16 cellular contexts compared by ENCODE assay signal in genomic region chr3:141996437-141996836, GRCh38.
A peak's percentile ranks its signal among the peaks of the same experiment; 100 is the strongest.
DNase-seq lines count a peak whose midpoint lies in the region; ATAC-seq and TF ChIP-seq lines count a peak whose summit lies in the region.
"Had no signal": no experiment of that assay in that cellular context is flagged by ENCODE, and none has a peak within 500 bp of the region (broad histone marks: within the 10 kb centered on the region; RNA-seq: fewer than 3 reads in every experiment).

No MANE protein-coding gene starts in this region.

- ATAC-seq in GM18870 (IDR thresholded peaks at IDR 0.05; ENCODE audit: unreplicated experiment) (peak; percentile 54), GM21825 (IDR thresholded peaks at IDR 0.05; ENCODE audit: unreplicated experiment) (peak; percentile 41), HG03460 (IDR thresholded peaks at IDR 0.05; ENCODE audit: unreplicated experiment) (peak; percentile 53)
- no peak for ATAC-seq in activated T-helper 17 cell treated with anti-CD3 and anti-CD28 coated beads, Interleukin-2, amount 50 U/mL, for 72 hours (replicated peaks)

- intact Hi-C loops in activated T-helper 1 cell treated with anti-CD3 and anti-CD28 coated beads, Interleukin-12 subunit alpha, Interleukin-12 subunit beta, Interleukin-2, Interleukin-4 antibody, amounts not matched to agents 30 ng/mL and 10 ng/mL and 1 ng/mL, durations not matched to agents 14 hours and 24 hours and 36 hours (cut with micrococcal nuclease) = no loop called here

- TF ChIP-seq CTCF in fibroblast of villous mesenchyme (IDR thresholded peaks at IDR 0.05; ENCODE audit: insufficient read depth, low read depth, low read length) = no peak

- H3K4me1 Mint-ChIP-seq in activated T-helper 17 cell treated with anti-CD3 and anti-CD28 coated beads, Interleukin-2, amount 50 U/mL, for 72 hours = no peaks in the 10 kb centered on the region
- peaks cover 12% of the 10 kb centered on the region for H3K4me1 Mint-ChIP-seq in activated T-helper 1 cell treated with anti-CD3 and anti-CD28 coated beads, Interleukin-12 subunit alpha, Interleukin-12 subunit beta, Interleukin-2, Interleukin-4 antibody, amounts not matched to agents 30 ng/mL and 10 ng/mL and 1 ng/mL, durations not matched to agents 14 hours and 24 hours and 36 hours (ENCODE audit: low read depth)

- no peaks in the 10 kb centered on the region for H3K27me3 Mint-ChIP-seq in activated T-helper 17 cell treated with anti-CD3 and anti-CD28 coated beads, Interleukin-2, amount 50 U/mL, for 72 hours
- no peaks in the 10 kb centered on the region for H3K27me3 Mint-ChIP-seq in activated T-helper 1 cell treated with anti-CD3 and anti-CD28 coated beads, Interleukin-12 subunit alpha, Interleukin-12 subunit beta, Interleukin-2, Interleukin-4 antibody, amounts not matched to agents 30 ng/mL and 10 ng/mL and 1 ng/mL, durations not matched to agents 14 hours and 24 hours and 36 hours (ENCODE audit: insufficient read depth)

- no peaks in the 10 kb centered on the region for H3K9me3 Mint-ChIP-seq in activated T-helper 17 cell treated with anti-CD3 and anti-CD28 coated beads, Interleukin-2, amount 50 U/mL, for 72 hours
- no peaks in the 10 kb centered on the region for H3K9me3 Mint-ChIP-seq in activated T-helper 1 cell treated with anti-CD3 and anti-CD28 coated beads, Interleukin-12 subunit alpha, Interleukin-12 subunit beta, Interleukin-2, Interleukin-4 antibody, amounts not matched to agents 30 ng/mL and 10 ng/mL and 1 ng/mL, durations not matched to agents 14 hours and 24 hours and 36 hours
- H3K9me3 Mint-ChIP-seq: activated T-helper 2 cell treated with anti-CD3 and anti-CD28 coated beads, Interferon-gamma antibody, Interleukin-2, Interleukin-4, amounts not matched to agents 10 μg/mL and 5 μg/mL and 100 μg/mL, durations not matched to agents 14 hours and 24 hours and 36 hours had no signal

- no peaks in the 10 kb centered on the region for H3K36me3 Mint-ChIP-seq in activated T-helper 17 cell treated with anti-CD3 and anti-CD28 coated beads, Interleukin-2, amount 50 U/mL, for 72 hours (ENCODE audit: low read depth)
- no peaks in the 10 kb centered on the region for H3K36me3 Mint-ChIP-seq in activated T-helper 1 cell treated with anti-CD3 and anti-CD28 coated beads, Interleukin-12 subunit alpha, Interleukin-12 subunit beta, Interleukin-2, Interleukin-4 antibody, amounts not matched to agents 30 ng/mL and 10 ng/mL and 1 ng/mL, durations not matched to agents 14 hours and 24 hours and 36 hours (ENCODE audit: low read depth)

- H3K4me3 Mint-ChIP-seq in activated T-helper 17 cell treated with anti-CD3 and anti-CD28 coated beads, Interleukin-2, amount 50 U/mL, for 72 hours = no peak overlapping the region
- no peak overlapping the region for H3K4me3 Mint-ChIP-seq in activated T-helper 1 cell treated with anti-CD3 and anti-CD28 coated beads, Interleukin-12 subunit alpha, Interleukin-12 subunit beta, Interleukin-2, Interleukin-4 antibody, amounts not matched to agents 30 ng/mL and 10 ng/mL and 1 ng/mL, durations not matched to agents 14 hours and 24 hours and 36 hours

- no peak overlapping the region for H3K27ac Mint-ChIP-seq in activated T-helper 17 cell treated with anti-CD3 and anti-CD28 coated beads, Interleukin-2, amount 50 U/mL, for 72 hours
- H3K27ac Mint-ChIP-seq in activated T-helper 1 cell treated with anti-CD3 and anti-CD28 coated beads, Interleukin-12 subunit alpha, Interleukin-12 subunit beta, Interleukin-2, Interleukin-4 antibody, amounts not matched to agents 30 ng/mL and 10 ng/mL and 1 ng/mL, durations not matched to agents 14 hours and 24 hours and 36 hours = no peak overlapping the region
- H3K27ac Mint-ChIP-seq: activated T-helper 2 cell treated with anti-CD3 and anti-CD28 coated beads, Interferon-gamma antibody, Interleukin-2, Interleukin-4, amounts not matched to agents 10 μg/mL and 5 μg/mL and 100 μg/mL, durations not matched to agents 14 hours and 24 hours and 36 hours had no signal

- H3K4me3 ChIP-seq in fibroblast of villous mesenchyme (ENCODE audit: low read depth, low read length) = no peak overlapping the region
- H3K4me3 ChIP-seq: sigmoid colon, tibial nerve had no signal

- DNase-seq in fibroblast of villous mesenchyme (ENCODE audit: low read depth) (peak; percentile 40), retina (no peak), superior temporal gyrus (ENCODE audit: extremely low spot score) (no peak)
- DNase-seq in activated T-helper 1 cell treated with anti-CD3 and anti-CD28 coated beads, Interleukin-12 subunit alpha, Interleukin-12 subunit beta, Interleukin-2, Interleukin-4 antibody, amounts not matched to agents 30 ng/mL and 10 ng/mL and 1 ng/mL, durations not matched to agents 14 hours and 24 hours and 36 hours (ENCODE audit: low spot score) = no peak
- DNase-seq: activated CD4-positive, alpha-beta T cell treated with anti-CD3 and anti-CD28 coated beads, Interleukin-2, amount 50 U/mL, for 48 hours; COR-L47; GDM1; NCI-H1694; sigmoid colon; stimulated activated CD8-positive, alpha-beta memory T cell treated with anti-CD3 and anti-CD28 coated beads, Interleukin-4, amount 100 ng/mL, for 48 hours had no signal
